ENCODE assay signal across 1 cellular context in the genomic region with DNA sequence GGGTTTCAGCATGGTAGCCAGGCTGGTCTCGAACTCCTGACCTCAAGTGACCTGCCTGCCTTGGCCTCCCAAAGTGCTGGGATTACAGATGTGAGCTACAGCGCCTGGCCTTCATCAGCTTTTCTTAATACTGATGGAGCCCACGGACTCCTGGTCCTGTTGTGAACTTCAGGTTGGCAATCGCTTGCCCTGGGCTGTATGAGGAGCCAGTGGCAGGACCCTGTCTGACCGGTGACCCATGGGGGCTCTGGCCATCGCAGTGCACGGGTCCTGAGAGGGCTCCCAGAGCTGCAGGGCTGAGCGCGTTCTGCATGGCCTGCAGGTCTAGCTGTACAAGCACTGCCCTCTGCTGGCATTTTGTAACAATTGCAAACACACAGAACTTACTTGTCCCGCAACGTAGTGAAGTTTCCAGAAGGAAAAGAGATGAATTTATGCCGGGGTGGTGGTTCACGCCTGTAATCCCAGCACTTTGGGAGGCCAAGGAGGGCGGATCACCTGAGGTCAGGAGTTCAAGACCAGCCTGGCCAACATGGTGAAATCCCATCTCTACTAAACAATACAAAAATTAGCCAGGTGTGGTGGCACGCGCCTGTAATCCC.
TF ChIP-seq lines count a peak whose summit lies in the region.

No MANE protein-coding gene starts in this region.

TF ChIP-seq in GM12878, 131 proteins besides CTCF, POLR2A, EP300 and RAD21 (continued from another document):
- TF ChIP-seq HSF1 (IDR thresholded peaks at IDR 0.05; ENCODE audit: low read depth, low read length) = peak; percentile 52; the same call in 1 of the 2 replicates
- peak; percentile 67 for TF ChIP-seq YY1 (IDR thresholded peaks at IDR 0.05; ENCODE audit: low read depth, low read length)
- TF ChIP-seq POU2F2 (IDR thresholded peaks at IDR 0.05; ENCODE audit: borderline replicate concordance, low read depth, low read length) = 0 out of 3 replicates have a peak, but pooled peaks have one; percentile 22
TF ChIP-seq in GM12878: peak in this region for 5; not testable (repeated sequence) for 126.
